In genomic region chr6:11036977-11037430, GRCh38 we compare ENCODE assay signal across 21 cellular contexts. TPM values are rescaled to one million over a fixed set of nuclear protein-coding genes. Genes with fewer than 3 reads are reported as not detected.
"Had no signal": no experiment of that assay in that cellular context is flagged by ENCODE, and none has a peak within 500 bp of the region (broad histone marks: within the 10 kb centered on the region; RNA-seq: fewer than 3 reads in every experiment).

No MANE protein-coding gene starts in this region.

- FAIRE-seq: endometrium, kidney, urothelium cell line had no signal

- ATAC-seq: gastrocnemius medialis; mucosa of descending colon; stimulated activated naive CD8-positive, alpha-beta T cell treated with anti-CD3 and anti-CD28 coated beads, Interleukin-15, Interleukin-2, amounts not matched to agents 100 U/mL and 50 U/mL, for 24 hours; WTC11 had no signal

- H3K4me1 ChIP-seq: colonic mucosa, gastrocnemius medialis, left ventricle myocardium inferior, tibial nerve had no signal

- H3K9me3 ChIP-seq: colonic mucosa, gastrocnemius medialis, left ventricle myocardium inferior, mucosa of descending colon, neutrophil, tibial nerve had no signal

- DNase-seq: activated CD4-positive, alpha-beta T cell treated with anti-CD3 and anti-CD28 coated beads, Interleukin-2, amount 10 ng/mL, durations not matched to agents 24 days and 14 days; activated CD8-positive, alpha-beta memory T cell treated with anti-CD3 and anti-CD28 coated beads, Interleukin-2, amount 50 U/mL, for 48 hours; activated effector memory CD4-positive, alpha-beta T cell treated with anti-CD3 and anti-CD28 coated beads, Interleukin-2, amount 50 U/mL, for 16 hours; activated naive CD4-positive, alpha-beta T cell treated with anti-CD3 and anti-CD28 coated beads, Interleukin-2, amount 50 U/mL, for 16 hours; activated T-cell treated with anti-CD3 and anti-CD28 coated beads, Interleukin-2, amount 50 U/mL, for 48 hours; aorta; colonic mucosa; gastrocnemius medialis; head of caudate nucleus; kidney; left ventricle myocardium inferior; mucosa of descending colon; naive B cell; stimulated activated CD4-positive, alpha-beta T cell treated with anti-CD3 and anti-CD28 coated beads, Interleukin-2, amount 100 ng/mL, for 24 hours; stimulated activated naive CD8-positive, alpha-beta T cell treated with anti-CD3 and anti-CD28 coated beads, Interleukin-15, Interleukin-2, amounts not matched to agents 100 U/mL and 50 U/mL, for 24 hours had no signal

- H3K4me3 ChIP-seq: colonic mucosa, gastrocnemius medialis, left ventricle myocardium inferior, mucosa of descending colon, tibial nerve had no signal

- H3K36me3 ChIP-seq: colonic mucosa, gastrocnemius medialis, left ventricle myocardium inferior, neutrophil, tibial nerve had no signal

- H3K27ac ChIP-seq: colonic mucosa, gastrocnemius medialis, left ventricle myocardium inferior, neutrophil, tibial nerve had no signal

RNA-seq across cellular contexts. Expression of gene ELOVL2, which starts 7.1 kb away (rescaled TPM):
- total RNA-seq: activated CD4-positive, alpha-beta T cell treated with anti-CD3 and anti-CD28 coated beads, Interleukin-2, amount 10 ng/mL, durations not matched to agents 24 days and 14 days; T-helper 2 cell treated with Interferon-gamma antibody and Interleukin-4, amounts not matched to agents 100 ng/mL and 5 ng/mL, for 36 hours had no signal
- polyA plus RNA-seq: aorta had no signal
